In genomic region chr6:104418125-104418524, GRCh38 we compare ENCODE assay signal across 27 cellular contexts.
DNase-seq lines count a peak whose midpoint lies in the region; ATAC-seq and TF ChIP-seq lines count a peak whose summit lies in the region.
"Had no signal": no experiment of that assay in that cellular context is flagged by ENCODE, and none has a peak within 500 bp of the region (broad histone marks: within the 10 kb centered on the region; RNA-seq: fewer than 3 reads in every experiment).

No MANE protein-coding gene starts in this region.

- no peaks in the 10 kb centered on the region for H3F3A ChIP-seq in PC-9 (ENCODE audit: insufficient read depth, low read depth)

- no peaks in the 10 kb centered on the region for H3K27me3 ChIP-seq in PC-9 (ENCODE audit: insufficient read depth, low read depth)
- H3K27me3 ChIP-seq: BLaER1, heart right ventricle, neural progenitor cell, Peyer's patch, sigmoid colon had no signal

- H3K4me1 ChIP-seq in PC-9 (replicated peaks; ENCODE audit: insufficient read depth) = no peaks in the 10 kb centered on the region
- H3K4me1 ChIP-seq: heart right ventricle, neural progenitor cell, Peyer's patch, sigmoid colon had no signal

- TF ChIP-seq CTCF in PC-9 (conservative IDR thresholded peaks at IDR 0.05) = no peak

- no peak for ATAC-seq in GM21515 (IDR thresholded peaks at IDR 0.05; ENCODE audit: unreplicated experiment)
- ATAC-seq: heart right ventricle; stimulated activated naive CD8-positive, alpha-beta T cell treated with anti-CD3 and anti-CD28 coated beads, Interleukin-15, Interleukin-2, amounts not matched to agents 100 U/mL and 50 U/mL, for 24 hours had no signal

- H3K27me3 Mint-ChIP-seq in activated T-helper 2 cell treated with anti-CD3 and anti-CD28 coated beads, Interferon-gamma antibody, Interleukin-2, Interleukin-4, amounts not matched to agents 10 μg/mL and 5 μg/mL and 100 μg/mL, durations not matched to agents 14 hours and 24 hours and 36 hours (ENCODE audit: low read depth) = no peaks in the 10 kb centered on the region
- H3K27me3 Mint-ChIP-seq: activated B cell treated with CpG ODN at 0.5 μM for 24 hours; activated CD4-positive, alpha-beta memory T cell treated with anti-CD3 and anti-CD28 coated beads for 36 hours; progenitor cell of endocrine pancreas had no signal

- intact Hi-C loops in activated T-helper 2 cell treated with anti-CD3 and anti-CD28 coated beads, Interferon-gamma antibody, Interleukin-2, Interleukin-4, amounts not matched to agents 10 μg/mL and 5 μg/mL and 100 μg/mL, durations not matched to agents 14 hours and 24 hours and 36 hours (cut with micrococcal nuclease) = no loop called here
- intact Hi-C loops in PC-9 (cut with micrococcal nuclease; ENCODE audit: unreplicated experiment) = no loop called here

- POLR2A ChIA-PET in PC-9 (lab: Charles Lee; ENCODE audit: unreplicated experiment) = no interaction called here

- BruUV-seq in PC-9 (replicated peaks; lab: Mats Ljungman, UMichigan) = no TSS peak

- H3K9me3 Mint-ChIP-seq in activated T-helper 2 cell treated with anti-CD3 and anti-CD28 coated beads, Interferon-gamma antibody, Interleukin-2, Interleukin-4, amounts not matched to agents 10 μg/mL and 5 μg/mL and 100 μg/mL, durations not matched to agents 14 hours and 24 hours and 36 hours = peaks cover 3% of the 10 kb centered on the region
- H3K9me3 Mint-ChIP-seq: neural progenitor cell had no signal

- H2AFZ ChIP-seq in PC-9 = no peak overlapping the region
- H2AFZ ChIP-seq: neural progenitor cell had no signal

- no peak overlapping the region for H3K27ac Mint-ChIP-seq in activated T-helper 2 cell treated with anti-CD3 and anti-CD28 coated beads, Interferon-gamma antibody, Interleukin-2, Interleukin-4, amounts not matched to agents 10 μg/mL and 5 μg/mL and 100 μg/mL, durations not matched to agents 14 hours and 24 hours and 36 hours
- H3K27ac Mint-ChIP-seq: activated B cell treated with CpG ODN at 0.5 μM for 24 hours; activated CD4-positive, alpha-beta memory T cell treated with anti-CD3 and anti-CD28 coated beads for 36 hours; neural progenitor cell; progenitor cell of endocrine pancreas had no signal

- no peak overlapping the region for H3K4me3 ChIP-seq in PC-9
- H3K4me3 ChIP-seq: BLaER1, heart right ventricle, neural progenitor cell, Peyer's patch, sigmoid colon had no signal

- no peaks in the 10 kb centered on the region for H3K79me2 ChIP-seq in PC-9 (ENCODE audit: low read depth)

- no peaks in the 10 kb centered on the region for H3K36me3 Mint-ChIP-seq in activated T-helper 2 cell treated with anti-CD3 and anti-CD28 coated beads, Interferon-gamma antibody, Interleukin-2, Interleukin-4, amounts not matched to agents 10 μg/mL and 5 μg/mL and 100 μg/mL, durations not matched to agents 14 hours and 24 hours and 36 hours (ENCODE audit: low read depth)
- H3K36me3 Mint-ChIP-seq: activated CD4-positive, alpha-beta memory T cell treated with anti-CD3 and anti-CD28 coated beads for 36 hours; neural progenitor cell had no signal

- H3K4me3 Mint-ChIP-seq in activated T-helper 2 cell treated with anti-CD3 and anti-CD28 coated beads, Interferon-gamma antibody, Interleukin-2, Interleukin-4, amounts not matched to agents 10 μg/mL and 5 μg/mL and 100 μg/mL, durations not matched to agents 14 hours and 24 hours and 36 hours (ENCODE audit: low read depth) = no peak overlapping the region
- H3K4me3 Mint-ChIP-seq: activated B cell treated with CpG ODN at 0.5 μM for 24 hours; activated CD4-positive, alpha-beta memory T cell treated with anti-CD3 and anti-CD28 coated beads for 36 hours; neural progenitor cell had no signal

- H3K36me3 ChIP-seq in PC-9 (ENCODE audit: low read depth) = no peaks in the 10 kb centered on the region
- H3K36me3 ChIP-seq: BLaER1, heart right ventricle, neural progenitor cell, Peyer's patch, sigmoid colon had no signal

- no peaks in the 10 kb centered on the region for H3K9me3 ChIP-seq in PC-9 (ENCODE audit: insufficient read depth, low read depth)
- H3K9me3 ChIP-seq: Peyer's patch, sigmoid colon had no signal

- H3K4me1 Mint-ChIP-seq in activated T-helper 2 cell treated with anti-CD3 and anti-CD28 coated beads, Interferon-gamma antibody, Interleukin-2, Interleukin-4, amounts not matched to agents 10 μg/mL and 5 μg/mL and 100 μg/mL, durations not matched to agents 14 hours and 24 hours and 36 hours (ENCODE audit: low read depth) = no peaks in the 10 kb centered on the region
- H3K4me1 Mint-ChIP-seq: activated B cell treated with CpG ODN at 0.5 μM for 24 hours had no signal

- DNase-seq in AML-193 (lab: John Stamatoyannopoulos, UW) = peak; percentile 84 to 91
- DNase-seq in GDM1 (lab: John Stamatoyannopoulos, UW) = peak; percentile 41
- peak; percentile 88 for DNase-seq in NOMO-1 treated with dmso at 0.1 percent for 144 hours (lab: John Stamatoyannopoulos, UW; ENCODE audit: unreplicated experiment)
- peak; percentile 22 for DNase-seq in UCSD-AML1 (lab: John Stamatoyannopoulos, UW; ENCODE audit: unreplicated experiment)
- DNase-seq in activated T-helper 2 cell treated with anti-CD3 and anti-CD28 coated beads, Interferon-gamma antibody, Interleukin-2, Interleukin-4, amounts not matched to agents 10 μg/mL and 5 μg/mL and 100 μg/mL, durations not matched to agents 14 hours and 24 hours and 36 hours (ENCODE audit: low spot score) = no peak
- DNase-seq in HuH-7 (ENCODE audit: low spot score) = no peak
- no peak for DNase-seq in PC-9
- DNase-seq: ACHN; activated B cell treated with CpG ODN at 0.5 μM for 24 hours; activated CD4-positive, alpha-beta memory T cell treated with anti-CD3 and anti-CD28 coated beads for 36 hours; activated T-cell treated with anti-CD3 and anti-CD28 coated beads for 4 hours; amniotic stem cell; effector CD4-positive, alpha-beta T cell; erythroblast; heart right ventricle; NCI-H1048; NCI-H2029; NCI-H774; Peyer's patch; sigmoid colon; stimulated activated naive CD8-positive, alpha-beta T cell treated with anti-CD3 and anti-CD28 coated beads, Interleukin-15, Interleukin-2, amounts not matched to agents 100 U/mL and 50 U/mL, for 24 hours; T-helper 2 cell had no signal

- no peaks in the 10 kb centered on the region for H3K9me2 ChIP-seq in PC-9 (ENCODE audit: insufficient read depth)

- no peak overlapping the region for H3K4me2 ChIP-seq in PC-9
- H3K4me2 ChIP-seq: BLaER1, KMS-11, neural progenitor cell had no signal

- CTCF ChIA-PET in PC-9 (lab: Charles Lee) = no interaction called here

- no peaks in the 10 kb centered on the region for H4K20me1 ChIP-seq in PC-9 (ENCODE audit: insufficient read depth)
- H4K20me1 ChIP-seq: BLaER1 had no signal

- no peak overlapping the region for H3K27ac ChIP-seq in PC-9
- H3K27ac ChIP-seq: BLaER1, heart right ventricle, KMS-11, neural progenitor cell, Peyer's patch, sigmoid colon had no signal

Comparison
In these comparisons a context has a peak if more than half of its experiments do, and no peak if none do; other contexts are left out.
1. DNase-seq: peak in AML-193 (2 of 2), GDM1 (single experiment), NOMO-1 treated with dmso at 0.1 percent for 144 hours (single experiment) and UCSD-AML1 (single experiment); none in activated T-helper 2 cell treated with anti-CD3 and anti-CD28 coated beads, Interferon-gamma antibody, Interleukin-2, Interleukin-4, amounts not matched to agents 10 μg/mL and 5 μg/mL and 100 μg/mL, durations not matched to agents 14 hours and 24 hours and 36 hours (single experiment), HuH-7 (single experiment) and PC-9 (0 of 2).